In the genomic region with DNA sequence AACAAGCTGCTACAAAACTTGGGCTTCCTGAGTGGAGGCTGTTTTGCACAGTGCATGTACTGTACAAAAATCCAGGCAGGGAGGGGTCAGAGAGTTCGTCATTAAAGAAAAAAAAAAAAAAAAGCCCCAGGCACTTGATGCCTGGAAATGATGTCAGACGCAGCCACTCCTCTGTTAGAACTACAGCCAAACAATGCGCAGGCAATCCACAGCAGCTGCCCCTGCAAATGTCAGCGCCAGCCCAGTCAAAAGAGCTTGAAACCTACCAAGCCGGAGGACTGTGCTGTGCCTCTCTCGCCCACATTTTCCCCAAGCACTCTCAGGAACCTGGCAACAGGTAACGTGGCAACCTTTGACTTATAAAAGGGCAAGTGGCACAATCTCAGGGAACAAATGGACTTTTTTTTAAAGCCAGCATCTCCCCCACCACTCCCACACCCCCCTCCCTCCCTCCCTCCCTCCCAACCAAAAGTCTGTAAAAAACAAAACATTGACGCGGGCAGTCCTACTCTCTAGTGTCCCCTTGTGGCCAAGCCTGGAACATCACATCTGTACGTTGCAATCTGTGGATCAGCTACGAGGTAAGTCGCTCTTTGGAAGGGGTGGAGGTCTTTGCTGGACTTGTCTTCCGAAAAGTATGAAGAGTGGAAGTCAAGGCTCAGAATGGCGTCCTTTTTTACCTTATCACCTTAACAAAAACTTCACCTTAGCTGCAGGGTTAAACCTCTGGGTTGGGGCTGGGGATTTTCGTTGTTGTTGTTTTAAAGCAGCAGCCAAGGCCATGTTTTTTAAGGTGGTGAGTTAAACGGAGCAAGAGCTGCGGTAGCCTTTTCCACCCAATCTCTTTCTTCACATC, we compare ENCODE assay signal across 8 cellular contexts.
DNase-seq lines count a peak whose midpoint lies in the region; ATAC-seq and TF ChIP-seq lines count a peak whose summit lies in the region.

No MANE protein-coding gene starts in this region.

- peak; percentile 91 for TF ChIP-seq CTCF in mucosa of descending colon (IDR thresholded peaks at IDR 0.05)

- peak overlapping the region; percentile 76 for H3K27ac ChIP-seq in HUES6 (ENCODE audit: low read depth, low read length)

- peaks cover 50% of the 10 kb centered on the region for H3K4me1 ChIP-seq in HUES6 (ENCODE audit: control insufficient read depth, insufficient read depth, low read length)
- H3K4me1 ChIP-seq in NT2/D1 (ENCODE audit: insufficient read depth, insufficient read length): peaks cover 10% of the 10 kb centered on the region
- peaks cover 43% of the 10 kb centered on the region for H3K4me1 ChIP-seq in mucosa of descending colon (ENCODE audit: low read depth)

- H3K36me3 ChIP-seq in HUES6 (ENCODE audit: control insufficient read depth, insufficient read depth, low read length): no peaks in the 10 kb centered on the region
- H3K36me3 ChIP-seq in NT2/D1 (ENCODE audit: insufficient read depth, insufficient read length, low read length): peaks cover 14% of the 10 kb centered on the region
- no peaks in the 10 kb centered on the region for H3K36me3 ChIP-seq in mucosa of descending colon (ENCODE audit: low read depth)

- ATAC-seq in GM21423 (IDR thresholded peaks at IDR 0.05; ENCODE audit: unreplicated experiment): peak; percentile 63
- peak; percentile 79 for ATAC-seq in mucosa of descending colon

- H3K4me3 ChIP-seq in HUES6 (ENCODE audit: low read depth, low read length) (peak overlapping the region; percentile 61), NT2/D1 (ENCODE audit: insufficient read length, low read depth) (peak overlapping the region; percentile 62), mucosa of descending colon (no peak overlapping the region)

- DNase-seq in DMS114 treated with DMSO at 0.1 percent for 48 hours (lab: John Stamatoyannopoulos, UW; ENCODE audit: unreplicated experiment) (peak; percentile 91), NT2/D1 (ENCODE audit: low read depth, low spot score) (peak; percentile 77), epidermal melanocyte (ENCODE audit: insufficient read length, low spot score) (peak; percentile 72), mucosa of descending colon (peak; percentile 84 to 97 (median 85))
- DNase-seq in activated CD8-positive, alpha-beta memory T cell treated with anti-CD3 and anti-CD28 coated beads, Interleukin-2, amount 50 U/mL, for 48 hours: peak; percentile 92
- DNase-seq in stimulated activated CD8-positive, alpha-beta memory T cell treated with anti-CD3 and anti-CD28 coated beads, Interleukin-4, amount 100 ng/mL, for 1 hour (ENCODE audit: low read depth in 2 of 2, low spot score in 1 of 2): peak; percentile 70 to 72

- H3K9me3 ChIP-seq in HUES6 (ENCODE audit: control insufficient read depth, insufficient read depth, low read depth, low read length) (no peaks in the 10 kb centered on the region), NT2/D1 (ENCODE audit: insufficient read depth, low read length) (no peaks in the 10 kb centered on the region), mucosa of descending colon (no peaks in the 10 kb centered on the region)

- intact Hi-C loops in mucosa of descending colon (cut with DNase I, micrococcal nuclease): loop anchor here (5.0 to 10.0 kb wide), 3 partner anchors 71 to 329 kb away; partner anchors contain the start of gene MYL12B (in 1 of the 2)

- H3K27me3 ChIP-seq in HUES6 (ENCODE audit: control insufficient read depth, insufficient read depth, low read length) (peaks cover 18% of the 10 kb centered on the region), NT2/D1 (ENCODE audit: insufficient read depth, insufficient read length) (peaks cover 14% of the 10 kb centered on the region)

- H3K9ac ChIP-seq in HUES6 (ENCODE audit: low read length) (peak overlapping the region; percentile 89), NT2/D1 (ENCODE audit: insufficient read length, low read depth) (peak overlapping the region; percentile 85)
